23 cellular contexts compared by ENCODE assay signal in the genomic region with DNA sequence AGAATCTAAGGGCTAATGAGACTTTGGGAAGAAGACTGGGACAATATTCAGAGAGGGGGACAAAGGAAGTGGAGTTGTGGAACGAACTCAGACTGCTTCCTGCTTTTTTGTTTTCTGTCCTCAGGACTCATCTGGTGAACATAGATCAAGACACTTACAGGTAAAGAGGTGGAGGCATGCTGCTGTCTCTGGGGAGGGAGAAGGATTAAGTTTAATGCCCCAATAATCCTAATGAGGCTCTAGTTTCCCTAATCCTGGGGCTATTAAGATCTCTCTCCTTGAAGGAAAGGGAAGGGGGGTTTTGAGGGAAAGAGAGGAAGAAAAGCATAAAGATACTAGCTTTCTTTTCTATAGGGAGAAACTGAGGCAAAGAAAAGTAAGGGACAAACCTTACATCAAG. TPM values are rescaled to one million over a fixed set of nuclear protein-coding genes. Genes with fewer than 3 reads are reported as not detected.
DNase-seq lines count a peak whose midpoint lies in the region; ATAC-seq, FAIRE-seq and TF ChIP-seq lines count a peak whose summit lies in the region.
"Had no signal": no experiment of that assay in that cellular context is flagged by ENCODE, and none has a peak within 500 bp of the region (broad histone marks: within the 10 kb centered on the region; RNA-seq: fewer than 3 reads in every experiment).

No MANE protein-coding gene starts in this region.

- DNase-seq in GM23338 (ENCODE audit: low spot score) = no peak
- no peak for DNase-seq in astrocyte (ENCODE audit: low read depth)
- no peak for DNase-seq in neural progenitor cell (ENCODE audit: low spot score)
- no peak for DNase-seq in T-helper 9 cell
- DNase-seq in DMS153 treated with DMSO at 0.1 percent for 48 hours (lab: John Stamatoyannopoulos, UW; ENCODE audit: unreplicated experiment) = no peak
- DNase-seq in activated T-cell treated with anti-CD3 and anti-CD28 coated beads, Interleukin-2, amount 50 U/mL, for 4 hours = no peak
- DNase-seq: CD8-positive, alpha-beta T cell; GDM1; GOT3; HFFc6; NCI-H1436; NCI-H2081; NCI-H510A; NCI-H774 had no signal

- no peak overlapping the region for H3K4me3 ChIP-seq in BLaER1 treated with 17β-estradiol and CSF1 and Interleukin-3, amounts not matched to agents 10 nM and 100 nM
- no peak overlapping the region for H3K4me3 ChIP-seq in GM23338
- no peak overlapping the region for H3K4me3 ChIP-seq in astrocyte (ENCODE audit: insufficient read depth, low read depth, low read length)
- no peak overlapping the region for H3K4me3 ChIP-seq in neural progenitor cell

- H3K4me3 Mint-ChIP-seq in GM23338 = no peak overlapping the region
- H3K4me3 Mint-ChIP-seq in astrocyte (ENCODE audit: unreplicated experiment) = no peak overlapping the region
- H3K4me3 Mint-ChIP-seq in neural progenitor cell = peak overlapping the region; percentile 8
- H3K4me3 Mint-ChIP-seq in activated T-cell treated with anti-CD3 and anti-CD28 coated beads, Interleukin-2, amount 50 U/mL, for 4 hours = no peak overlapping the region
- H3K4me3 Mint-ChIP-seq: B cell; CD8-positive, alpha-beta T cell; HFFc6 had no signal

- no peak for ATAC-seq in GM23338
- ATAC-seq in activated T-cell treated with anti-CD3 and anti-CD28 coated beads, Interleukin-2, amount 50 U/mL, for 4 hours = no peak
- ATAC-seq: CD8-positive, alpha-beta T cell; HepG2 had no signal

- H3K36me3 Mint-ChIP-seq in GM23338 (ENCODE audit: low read depth) = peaks cover 31% of the 10 kb centered on the region
- H3K36me3 Mint-ChIP-seq in astrocyte (ENCODE audit: low read depth, unreplicated experiment) = peaks cover 10% of the 10 kb centered on the region
- peaks cover 36% of the 10 kb centered on the region for H3K36me3 Mint-ChIP-seq in neural progenitor cell
- H3K36me3 Mint-ChIP-seq in activated T-cell treated with anti-CD3 and anti-CD28 coated beads, Interleukin-2, amount 50 U/mL, for 4 hours (ENCODE audit: insufficient read depth) = peaks cover 13% of the 10 kb centered on the region

- peaks cover 30 to 52% (median 42%) of the 10 kb centered on the region in 10 experiments for H3K4me1 ChIP-seq in BLaER1 treated with 17β-estradiol and CSF1 and Interleukin-3, amounts not matched to agents 10 nM and 100 nM
- peaks cover 7% of the 10 kb centered on the region for H3K4me1 ChIP-seq in GM23338 (ENCODE audit: insufficient read depth)
- H3K4me1 ChIP-seq in astrocyte (ENCODE audit: insufficient read depth, low read length) = no peaks in the 10 kb centered on the region
- peaks cover 32% of the 10 kb centered on the region for H3K4me1 ChIP-seq in neural progenitor cell

- H3K9ac ChIP-seq in BLaER1 treated with 17β-estradiol and CSF1 and Interleukin-3, amounts not matched to agents 10 nM and 100 nM = peak overlapping the region in 7 of 11 experiments; percentile 6 to 31 (median 22); a peak in 8 of 22 replicates
- H3K9ac ChIP-seq in astrocyte (ENCODE audit: low read length) (no peak overlapping the region), neural progenitor cell (no peak overlapping the region)
- H3K9ac ChIP-seq: KMS-11 had no signal

- H3K9me2 ChIP-seq in GM23338 (ENCODE audit: insufficient read depth) = no peaks in the 10 kb centered on the region

- H2AFZ ChIP-seq in GM23338 = no peak overlapping the region
- H2AFZ ChIP-seq in astrocyte (ENCODE audit: low read depth, low read length) = no peak overlapping the region
- no peak overlapping the region for H2AFZ ChIP-seq in neural progenitor cell (replicated peaks)

- H3K4me2 ChIP-seq in BLaER1 treated with 17β-estradiol and CSF1 and Interleukin-3, amounts not matched to agents 10 nM and 100 nM = peak overlapping the region; percentile 6 to 57 (median 43); a peak in 21 of 22 replicates
- H3K4me2 ChIP-seq in GM23338 (no peak overlapping the region), astrocyte (ENCODE audit: low read length) (no peak overlapping the region), neural progenitor cell (peak overlapping the region; percentile 32)
- H3K4me2 ChIP-seq: KMS-11 had no signal

- no peak for TF ChIP-seq CTCF in GM23338 (conservative IDR thresholded peaks at IDR 0.05; ENCODE audit: low read depth in 2 of 2)
- no peak for TF ChIP-seq CTCF in astrocyte (IDR thresholded peaks at IDR 0.05; ENCODE audit: insufficient read depth, low read depth, low read length)
- TF ChIP-seq CTCF in neural progenitor cell (IDR thresholded peaks at IDR 0.05) = no peak

- no peak overlapping the region; the same call in 1 of the 2 replicates for H3K27ac Mint-ChIP-seq in GM23338
- peak overlapping the region; percentile 84 for H3K27ac Mint-ChIP-seq in astrocyte (ENCODE audit: unreplicated experiment)
- peak overlapping the region; percentile 47 for H3K27ac Mint-ChIP-seq in neural progenitor cell
- H3K27ac Mint-ChIP-seq: CD8-positive, alpha-beta T cell; HFFc6 had no signal

- no peaks in the 10 kb centered on the region for H4K20me1 ChIP-seq in BLaER1 treated with 17β-estradiol and CSF1 and Interleukin-3, amounts not matched to agents 10 nM and 100 nM
- H4K20me1 ChIP-seq in GM23338 (replicated peaks; ENCODE audit: insufficient read depth) (no peaks in the 10 kb centered on the region), astrocyte (ENCODE audit: insufficient read depth, low read length) (no peaks in the 10 kb centered on the region), neural progenitor cell (ENCODE audit: low read depth) (no peaks in the 10 kb centered on the region)

- H3K79me2 ChIP-seq in GM23338 (replicated peaks; ENCODE audit: insufficient read depth) = no peaks in the 10 kb centered on the region
- peaks cover 6% of the 10 kb centered on the region for H3K79me2 ChIP-seq in astrocyte (ENCODE audit: insufficient read depth, low read length)
- peaks cover 11% of the 10 kb centered on the region for H3K79me2 ChIP-seq in neural progenitor cell (ENCODE audit: low read depth)

- H3K27me3 ChIP-seq in BLaER1 treated with 17β-estradiol and CSF1 and Interleukin-3, amounts not matched to agents 10 nM and 100 nM = no peaks in the 10 kb centered on the region
- H3K27me3 ChIP-seq in GM23338 (ENCODE audit: insufficient read depth) (no peaks in the 10 kb centered on the region), astrocyte (ENCODE audit: insufficient read depth, low read length) (no peaks in the 10 kb centered on the region), neural progenitor cell (no peaks in the 10 kb centered on the region)

- H3K4me1 Mint-ChIP-seq in GM23338 (peaks cover 17% of the 10 kb centered on the region), astrocyte (ENCODE audit: low read depth, unreplicated experiment) (peaks cover 13% of the 10 kb centered on the region), neural progenitor cell (peaks cover 46% of the 10 kb centered on the region)
- H3K4me1 Mint-ChIP-seq in activated T-cell treated with anti-CD3 and anti-CD28 coated beads, Interleukin-2, amount 50 U/mL, for 4 hours (ENCODE audit: low read depth) = peaks cover 20% of the 10 kb centered on the region

- H3K36me3 ChIP-seq in BLaER1 treated with 17β-estradiol and CSF1 and Interleukin-3, amounts not matched to agents 10 nM and 100 nM = peaks cover 8 to 74% (median 60%) of the 10 kb centered on the region in 11 experiments; a peak in 20 of 22 replicates
- H3K36me3 ChIP-seq in GM23338 (ENCODE audit: insufficient read depth) (peaks cover 4% of the 10 kb centered on the region; the same call in 1 of the 2 replicates), astrocyte (ENCODE audit: insufficient read depth, low read length) (peaks cover 4% of the 10 kb centered on the region), neural progenitor cell (no peaks in the 10 kb centered on the region)

- FAIRE-seq in astrocyte (lab: Jason Lieb, UNC) = no peak
- FAIRE-seq: GM12891, GM18507, HepG2 had no signal

- H3K9me3 ChIP-seq in BLaER1 treated with 17β-estradiol and CSF1 and Interleukin-3, amounts not matched to agents 10 nM and 100 nM (replicated peaks in 1 of 11) = no peaks in the 10 kb centered on the region
- H3K9me3 ChIP-seq in astrocyte (ENCODE audit: insufficient read depth, low read depth, low read length) (no peaks in the 10 kb centered on the region), neural progenitor cell (ENCODE audit: low read depth) (no peaks in the 10 kb centered on the region)

- H3K9me3 Mint-ChIP-seq in GM23338 (no peaks in the 10 kb centered on the region; the same call in 2 of the 3 replicates), astrocyte (ENCODE audit: unreplicated experiment) (no peaks in the 10 kb centered on the region), neural progenitor cell (no peaks in the 10 kb centered on the region)
- H3K9me3 Mint-ChIP-seq in activated T-cell treated with anti-CD3 and anti-CD28 coated beads, Interleukin-2, amount 50 U/mL, for 4 hours = no peaks in the 10 kb centered on the region
- H3K9me3 Mint-ChIP-seq: CD8-positive, alpha-beta T cell; HFFc6 had no signal

- no peaks in the 10 kb centered on the region for H3F3A ChIP-seq in GM23338 (replicated peaks; ENCODE audit: low read depth)
- H3F3A ChIP-seq in neural progenitor cell (ENCODE audit: low read depth) = peaks cover 34% of the 10 kb centered on the region

- H3K27me3 Mint-ChIP-seq in GM23338 (ENCODE audit: insufficient read depth, low read depth, poor library complexity) (peaks cover 15% of the 10 kb centered on the region), astrocyte (ENCODE audit: low read depth, unreplicated experiment) (no peaks in the 10 kb centered on the region), neural progenitor cell (ENCODE audit: insufficient read depth, low read depth) (peaks cover 11% of the 10 kb centered on the region)
- H3K27me3 Mint-ChIP-seq in activated T-cell treated with anti-CD3 and anti-CD28 coated beads, Interleukin-2, amount 50 U/mL, for 4 hours (ENCODE audit: low read depth) = no peaks in the 10 kb centered on the region
- H3K27me3 Mint-ChIP-seq: B cell had no signal

- peak overlapping the region in 9 of 11 experiments; percentile 35 to 62 (median 39); a peak in 14 of 22 replicates for H3K27ac ChIP-seq in BLaER1 treated with 17β-estradiol and CSF1 and Interleukin-3, amounts not matched to agents 10 nM and 100 nM
- peak overlapping the region; percentile 66; the same call in 1 of the 2 replicates for H3K27ac ChIP-seq in GM23338 (ENCODE audit: low read depth)
- no peak overlapping the region for H3K27ac ChIP-seq in astrocyte (ENCODE audit: low read depth, low read length)
- H3K27ac ChIP-seq in neural progenitor cell = peak overlapping the region; percentile 33
- H3K27ac ChIP-seq: KMS-11 had no signal

RNA-seq across cellular contexts. Expression of a gene that starts 4.6 kb away (rescaled TPM):
- 23.9 and 27.2 TPM in 2 replicates for total RNA-seq in GM23338 (2014; rRNA removed; shearing (Covaris generic))
- 12.1 and 12.8 TPM in 2 replicates for polyA plus RNA-seq in GM23338 (2016; fragmentation: Nextera tagmentation; extraction: Ambion mirVana)
- total RNA-seq in astrocyte = 5.7 and 6.8 TPM in 2 replicates
- total RNA-seq in neural progenitor cell (ENCODE audit: low replicate concordance) = 45.5 and 50.9 TPM in 2 replicates
- 10 to 100 TPM; 30.9 to 35.4 (median 34.3) TPM for total RNA-seq in activated T-cell treated with anti-CD3 and anti-CD28 coated beads, Interleukin-2, amount 50 U/mL, for 4 hours

RNA-seq across cellular contexts. Expression of a gene that starts 8.1 kb away (rescaled TPM):
- total RNA-seq in GM23338 (2014; rRNA removed; shearing (Covaris generic)) = 226 and 269 TPM in 2 replicates
- 269 and 296 TPM in 2 replicates for polyA plus RNA-seq in GM23338 (2016; fragmentation: Nextera tagmentation; extraction: Ambion mirVana)
- 484 and 518 TPM in 2 replicates for total RNA-seq in astrocyte
- total RNA-seq in neural progenitor cell (ENCODE audit: low replicate concordance) = 234 and 307 TPM in 2 replicates
- total RNA-seq in activated T-cell treated with anti-CD3 and anti-CD28 coated beads, Interleukin-2, amount 50 U/mL, for 4 hours = 100 to 1,000 TPM; 344 to 370 (median 353) TPM

RNA-seq across cellular contexts. Expression of a gene that starts 15.3 kb away (rescaled TPM):
- 58.7 and 62.2 TPM in 2 replicates for total RNA-seq in GM23338 (2014; rRNA removed; shearing (Covaris generic))
- polyA plus RNA-seq in GM23338 (2016; fragmentation: Nextera tagmentation; extraction: Ambion mirVana) = 65.0 and 65.1 TPM in 2 replicates
- total RNA-seq in astrocyte (62.5 and 72.4 TPM in 2 replicates), neural progenitor cell (ENCODE audit: low replicate concordance) (94.3 and 202 TPM in 2 replicates)
- total RNA-seq in activated T-cell treated with anti-CD3 and anti-CD28 coated beads, Interleukin-2, amount 50 U/mL, for 4 hours = 1 to 10 TPM; 3.4 to 3.9 (median 3.5) TPM

RNA-seq across cellular contexts. Expression of a gene that starts 18.0 kb away (rescaled TPM):
- 3.9 TPM in 1 of 2 replicates, not detected in the other for total RNA-seq in GM23338 (2014; rRNA removed; shearing (Covaris generic))
- 4.5 and 5.0 TPM in 2 replicates for polyA plus RNA-seq in GM23338 (2016; fragmentation: Nextera tagmentation; extraction: Ambion mirVana)
- total RNA-seq in astrocyte = 0.72 and 1.2 TPM in 2 replicates
- total RNA-seq in neural progenitor cell (ENCODE audit: low replicate concordance) = 10.1 and 11.9 TPM in 2 replicates
- 10 to 100 TPM in 2 of 3 donors, 1 to 10 TPM in 1; 9.4 to 12.2 (median 12.1) TPM for total RNA-seq in activated T-cell treated with anti-CD3 and anti-CD28 coated beads, Interleukin-2, amount 50 U/mL, for 4 hours

RNA-seq across cellular contexts. Expression of a gene that starts 21.2 kb away (rescaled TPM):
- total RNA-seq in GM23338 (2014; rRNA removed; shearing (Covaris generic)) = not detected in 2 replicates
- polyA plus RNA-seq in GM23338 (2016; fragmentation: Nextera tagmentation; extraction: Ambion mirVana) = 0.12 and 0.13 TPM in 2 replicates
- total RNA-seq in astrocyte (not detected in 2 replicates), neural progenitor cell (ENCODE audit: low replicate concordance) (not detected in 2 replicates)
- total RNA-seq in activated T-cell treated with anti-CD3 and anti-CD28 coated beads, Interleukin-2, amount 50 U/mL, for 4 hours = under 1 TPM in 2 of 3 donors, not detected in 1; 0.33 to 0.55 TPM
- total RNA-seq: HepG2, HFFc6, M059J, SK-MEL-5 had no signal
- polyA plus RNA-seq: AG04450, HepG2 had no signal

Comparison
In these comparisons a context has a peak if more than half of its experiments do, and no peak if none do; other contexts are left out.
1. H3K4me2 ChIP-seq: peak in BLaER1 treated with 17β-estradiol and CSF1 and Interleukin-3, amounts not matched to agents 10 nM and 100 nM (11 of 11) and neural progenitor cell (single experiment); none in GM23338 (single experiment) and astrocyte (single experiment).
2. H3K9ac ChIP-seq: peak in BLaER1 treated with 17β-estradiol and CSF1 and Interleukin-3, amounts not matched to agents 10 nM and 100 nM (7 of 11); none in astrocyte (single experiment) and neural progenitor cell (single experiment).
3. RNA of a gene that starts 15.3 kb away (total RNA-seq): 94.3 to 202 TPM in neural progenitor cell, 62.5 to 72.4 TPM in astrocyte and 58.7 to 62.2 TPM in GM23338; 3.4 to 3.9 TPM in activated T-cell treated with anti-CD3 and anti-CD28 coated beads, Interleukin-2, amount 50 U/mL, for 4 hours; every median in the first group is over 10 times any median in the second.